ENCODE assay signal across 11 cellular contexts in the genomic region with DNA sequence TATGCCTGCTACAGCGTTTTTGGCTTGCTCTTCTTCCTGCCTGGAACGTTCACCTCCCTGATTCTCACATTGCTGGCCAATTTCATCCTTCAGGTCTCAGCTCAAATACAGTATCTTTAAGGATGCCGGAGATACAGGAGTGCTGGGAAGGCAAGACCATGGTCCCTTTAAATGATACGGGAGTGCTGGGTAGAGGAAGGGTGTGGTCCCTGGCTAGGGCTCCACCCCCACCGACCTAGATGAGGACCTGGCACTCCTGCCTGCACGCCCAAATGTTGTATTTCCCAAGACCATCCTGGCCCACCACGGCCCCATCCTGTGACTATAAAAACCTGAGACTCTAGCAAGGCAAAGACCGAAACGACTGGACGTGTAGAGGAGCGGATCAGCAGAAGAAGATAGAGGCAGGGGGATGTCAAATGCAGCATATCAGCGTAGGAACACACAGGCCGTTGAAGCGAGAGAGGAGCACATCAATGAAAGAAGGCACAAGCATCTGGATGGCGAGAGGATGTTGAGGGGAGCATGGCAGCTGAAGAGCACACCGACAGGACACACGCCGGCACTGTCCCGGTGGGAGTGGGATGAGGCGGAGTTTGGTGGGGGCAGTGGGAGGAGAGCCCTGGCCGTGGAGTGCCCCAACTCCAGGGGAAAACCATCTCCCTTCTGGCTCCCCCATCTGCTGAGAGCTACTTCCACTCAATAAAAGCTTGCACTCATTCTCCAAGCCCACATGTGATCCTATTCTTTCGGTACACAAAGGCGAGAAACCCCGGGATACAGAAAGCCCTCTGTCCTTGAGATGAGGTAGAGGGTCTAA.
"Had no signal": no experiment of that assay in that cellular context is flagged by ENCODE, and none has a peak within 500 bp of the region (broad histone marks: within the 10 kb centered on the region; RNA-seq: fewer than 3 reads in every experiment).

No MANE protein-coding gene starts in this region.

- ATAC-seq: esophagus mucosa; natural killer cell treated with Interleukin-12 subunit alpha and Interleukin-12 subunit beta and Interleukin-15 and Interleukin-18, amount 100 ng/mL, for 72 hours; sciatic nerve; upper lobe of right lung had no signal

- H3K4me1 ChIP-seq: left ventricle myocardium inferior, upper lobe of right lung had no signal

- DNase-seq: activated naive CD4-positive, alpha-beta T cell; activated naive CD8-positive, alpha-beta T cell treated with anti-CD3 and anti-CD28 coated beads, Interleukin-2, amount 10 ng/mL, durations not matched to agents 7 days and 5 days; brain microvascular endothelial cell; kidney; left ventricle myocardium inferior; mesendoderm; upper lobe of right lung had no signal

- H3K27ac ChIP-seq: brain microvascular endothelial cell, left ventricle myocardium inferior, thoracic aorta, upper lobe of right lung had no signal

- H3K9me3 ChIP-seq: left ventricle myocardium inferior, thoracic aorta, upper lobe of right lung had no signal

- H3K4me3 ChIP-seq: left ventricle myocardium inferior, thoracic aorta, upper lobe of right lung had no signal

- H3K36me3 ChIP-seq: brain microvascular endothelial cell, left ventricle myocardium inferior, thoracic aorta, upper lobe of right lung had no signal

- H3K27me3 ChIP-seq: brain microvascular endothelial cell, upper lobe of right lung had no signal
